ENCODE assay signal across 25 cellular contexts in genomic region chr15:27676647-27677046, GRCh38.
"Had no signal": no experiment of that assay in that cellular context is flagged by ENCODE, and none has a peak within 500 bp of the region (broad histone marks: within the 10 kb centered on the region; RNA-seq: fewer than 3 reads in every experiment).

No MANE protein-coding gene starts in this region.

- H3K4me3 Mint-ChIP-seq: dendritic cell treated with granulocyte-macrophage colony-stimulating factor and Interleukin-4, amounts not matched to agents 40 ng/mL and 50 ng/mL, for 4 days; effector memory CD8-positive, alpha-beta T cell; endodermal cell; immature natural killer cell; memory B cell had no signal

- H3K9me3 Mint-ChIP-seq: endodermal cell, memory B cell had no signal

- H3K4me1 Mint-ChIP-seq: immature natural killer cell, memory B cell had no signal

- H3K27ac Mint-ChIP-seq: dendritic cell treated with granulocyte-macrophage colony-stimulating factor and Interleukin-4, amounts not matched to agents 40 ng/mL and 50 ng/mL, for 4 days; effector memory CD8-positive, alpha-beta T cell; endodermal cell; immature natural killer cell; memory B cell had no signal

- DNase-seq: colonic mucosa; cortex of kidney; effector CD8-positive, alpha-beta T cell; effector memory CD8-positive, alpha-beta T cell; endodermal cell; erythroblast; esophagus squamous epithelium; foreskin fibroblast; foreskin melanocyte; gastrocnemius medialis; heart left ventricle; hypothalamus; immature natural killer cell; islet precursor cell; kidney; kidney glomerular epithelial cell; left colon; left ventricle myocardium inferior; mammary epithelial cell; mesendoderm; midbrain had no signal

- ATAC-seq: effector memory CD8-positive, alpha-beta T cell; esophagus mucosa; gastrocnemius medialis; heart left ventricle; left colon; left lobe of liver had no signal

- H3K36me3 Mint-ChIP-seq: immature natural killer cell, memory B cell had no signal
